In genomic region chr12:108517288-108518100, GRCh38 we compare ENCODE assay signal across 18 cellular contexts. TPM values are rescaled to one million over a fixed set of nuclear protein-coding genes. Genes with fewer than 3 reads are reported as not detected.
A peak's percentile ranks its signal among the peaks of the same experiment; 100 is the strongest.
DNase-seq lines count a peak whose midpoint lies in the region; ATAC-seq, FAIRE-seq and TF ChIP-seq lines count a peak whose summit lies in the region.
"Had no signal": no experiment of that assay in that cellular context is flagged by ENCODE, and none has a peak within 500 bp of the region (broad histone marks: within the 10 kb centered on the region; RNA-seq: fewer than 3 reads in every experiment).

No MANE protein-coding gene starts in this region.

- no peak overlapping the region for H3K18ac ChIP-seq in mesendoderm (ENCODE audit: low read length)

- H4K20me1 ChIP-seq in HepG2 (ENCODE audit: insufficient read depth, low read length) = no peaks in the 10 kb centered on the region; the same call in 1 of the 2 replicates

- H3K23ac ChIP-seq in mesendoderm (ENCODE audit: low read length) = no peak overlapping the region

- no peak overlapping the region for H4K5ac ChIP-seq in mesendoderm (ENCODE audit: low read length)

- H3K27me3 Mint-ChIP-seq in T-helper 17 cell (no peaks in the 10 kb centered on the region), type B pancreatic cell (no peaks in the 10 kb centered on the region)

- TF ChIP-seq EP300 in HepG2 (IDR thresholded peaks at IDR 0.05; ENCODE audit: low read depth in 2 of 2, low read length in 2 of 2) (no peak), HepG2 (CRISPR knock-in tag; IDR thresholded peaks at IDR 0.05; ENCODE audit: borderline replicate concordance) (no peak)

- no peak overlapping the region for H2AFZ ChIP-seq in HepG2 (ENCODE audit: low read length)
- H2AFZ ChIP-seq: PC-9 had no signal

- H2BK120ac ChIP-seq in mesendoderm (ENCODE audit: low read depth, low read length) = no peak overlapping the region

- TF ChIP-seq RAD21 in HepG2 (CRISPR knock-in tag; IDR thresholded peaks at IDR 0.05) = no peak

- H3K36me3 Mint-ChIP-seq in T-helper 17 cell (ENCODE audit: low read depth) = peaks cover 2% of the 10 kb centered on the region
- H3K36me3 Mint-ChIP-seq in type B pancreatic cell = peaks cover 22% of the 10 kb centered on the region

- H3K9me3 ChIP-seq in HepG2 (ENCODE audit: low read length) = no peaks in the 10 kb centered on the region
- H3K9me3 ChIP-seq in right lobe of liver = no peaks in the 10 kb centered on the region
- no peaks in the 10 kb centered on the region for H3K9me3 ChIP-seq in T-helper 17 cell (ENCODE audit: control insufficient read depth, low read length, poor library complexity, severe bottlenecking)

- H3K27ac Mint-ChIP-seq in T-helper 17 cell (peak overlapping the region; percentile 93), type B pancreatic cell (no peak overlapping the region)
- H3K27ac Mint-ChIP-seq: HFFc6 had no signal

- ATAC-seq in HepG2 = no peak
- no peak for ATAC-seq in right lobe of liver
- ATAC-seq in T-helper 17 cell = no peak
- ATAC-seq in HG02981 (IDR thresholded peaks at IDR 0.05; ENCODE audit: unreplicated experiment) = no peak

- no peak for FAIRE-seq in HepG2 (lab: Jason Lieb, UNC)
- FAIRE-seq: kidney had no signal

- no peak overlapping the region for H3K9ac ChIP-seq in HepG2 (ENCODE audit: insufficient read depth, low read depth, low read length)
- no peak overlapping the region for H3K9ac ChIP-seq in mesendoderm (ENCODE audit: low read length)

- no peaks in the 10 kb centered on the region for H3K79me2 ChIP-seq in HepG2 (ENCODE audit: insufficient read depth, low read length)
- H3K79me2 ChIP-seq in mesendoderm (ENCODE audit: control insufficient read depth, insufficient read depth, low read length) = no peaks in the 10 kb centered on the region

- TF ChIP-seq CTCF in HepG2 (CRISPR knock-in tag; IDR thresholded peaks at IDR 0.05) (no peak), right lobe of liver (IDR thresholded peaks at IDR 0.05) (no peak), type B pancreatic cell (conservative IDR thresholded peaks at IDR 0.05) (no peak)

- H3K4me2 ChIP-seq in HepG2 (ENCODE audit: low read depth, low read length) = no peak overlapping the region
- no peak overlapping the region for H3K4me2 ChIP-seq in mesendoderm (ENCODE audit: low read length)
- H3K4me2 ChIP-seq: PC-9 had no signal

- H3K4me3 ChIP-seq in HepG2 (replicated peaks in 1 of 3; ENCODE audit: insufficient read depth in 1 of 3, low read depth in 2 of 3, low read length in 3 of 3) = no peak overlapping the region
- H3K4me3 ChIP-seq in right lobe of liver = no peak overlapping the region
- H3K4me3 ChIP-seq in mesendoderm (ENCODE audit: low read length) = no peak overlapping the region
- H3K4me3 ChIP-seq: PC-9 had no signal

- no peak overlapping the region for H4K8ac ChIP-seq in mesendoderm (ENCODE audit: low read depth, low read length)

- H3K27me3 ChIP-seq in HepG2 (ENCODE audit: control insufficient read depth in 1 of 2, insufficient read depth in 2 of 2, low read length in 2 of 2) (no peaks in the 10 kb centered on the region), right lobe of liver (no peaks in the 10 kb centered on the region), mesendoderm (ENCODE audit: insufficient read depth, low read length, poor library complexity) (no peaks in the 10 kb centered on the region)
- H3K27me3 ChIP-seq: dorsolateral prefrontal cortex had no signal

- no TSS peak for BruUV-seq in HepG2 (replicated peaks; lab: Mats Ljungman, UMichigan)

- peaks cover 7% of the 10 kb centered on the region for H3K79me1 ChIP-seq in mesendoderm (ENCODE audit: low read length)

- peaks cover 20 to 44% of the 10 kb centered on the region in 2 experiments for H3K36me3 ChIP-seq in HepG2 (replicated peaks in 1 of 2; ENCODE audit: control insufficient read depth in 1 of 2, insufficient read depth in 2 of 2, low read length in 2 of 2)
- peaks cover 0 to 44% (median 9%) of the 10 kb centered on the region in 4 donors for H3K36me3 ChIP-seq in right lobe of liver
- peaks cover 14% of the 10 kb centered on the region for H3K36me3 ChIP-seq in mesendoderm (ENCODE audit: control insufficient read depth, insufficient read depth, low read length)

- H3K4me1 Mint-ChIP-seq in T-helper 17 cell (peaks cover 22% of the 10 kb centered on the region), type B pancreatic cell (ENCODE audit: unreplicated experiment) (no peaks in the 10 kb centered on the region)

- CTCF ChIA-PET in HepG2 (lab: Yijun Ruan, JAX; ENCODE audit: low intra/inter-chr PET ratio, low total read pairs) = no interaction called here

- 96% methylated on average over 11 of the region's 12 CpGs for WGBS in HepG2 (ENCODE audit: low lambda C conversion rate)
- WGBS in right lobe of liver (ENCODE audit: insufficient coverage, low coverage, low lambda C conversion rate, missing lambda C conversion rate) = 94% methylated on average over 3 of the region's 12 CpGs
- no CpG with 5 or more reads among the region's 12 CpGs for WGBS in mesendoderm (ENCODE audit: extremely low coverage, insufficient coverage, low lambda C conversion rate)

- peaks cover 11% of the 10 kb centered on the region for H3K4me1 ChIP-seq in HepG2 (ENCODE audit: insufficient read depth, low read length)
- H3K4me1 ChIP-seq in right lobe of liver = peaks cover 0 to 8% (median 3%) of the 10 kb centered on the region in 4 donors
- H3K4me1 ChIP-seq in mesendoderm (ENCODE audit: control insufficient read depth, low read depth, low read length) = no peaks in the 10 kb centered on the region

- TF ChIP-seq POLR2A in HepG2 (IDR thresholded peaks at IDR 0.05; ENCODE audit: insufficient read depth in 1 of 2, low read depth in 2 of 2, low read length in 2 of 2) = no peak
- TF ChIP-seq POLR2A in right lobe of liver (IDR thresholded peaks at IDR 0.05) = no peak

- in situ Hi-C loops in HepG2 (cut with HindIII; ENCODE audit: extremely low pct_ligation_motif_present, low pct_unique_long_range_greater_than_20kb) = no loop called here

- intact Hi-C loops in HepG2 (cut with micrococcal nuclease; ENCODE audit: unreplicated experiment) = no loop called here
- intact Hi-C loops in right lobe of liver (cut with DNase I) = no loop called here

- no peak overlapping the region for H2AK5ac ChIP-seq in mesendoderm (ENCODE audit: low read length)

- H2BK5ac ChIP-seq in mesendoderm (ENCODE audit: low read length) = no peak overlapping the region

- no peak overlapping the region for H3K27ac ChIP-seq in HepG2 (ENCODE audit: extremely low read length, insufficient read depth, low read length)
- no peak overlapping the region for H3K27ac ChIP-seq in right lobe of liver
- no peak overlapping the region for H3K27ac ChIP-seq in mesendoderm (ENCODE audit: low read depth, low read length)
- H3K27ac ChIP-seq: PC-9 had no signal

- H3K56ac ChIP-seq in mesendoderm (ENCODE audit: low read length) = no peak overlapping the region

- H3K4me3 Mint-ChIP-seq in T-helper 17 cell = no peak overlapping the region
- H3K4me3 Mint-ChIP-seq in type B pancreatic cell = peak overlapping the region; percentile 97
- H3K4me3 Mint-ChIP-seq: HFFc6 had no signal

- POLR2A ChIA-PET in HepG2 (lab: Yijun Ruan, JAX) = no interaction called here

- no peak overlapping the region for H2BK15ac ChIP-seq in mesendoderm (replicated peaks; ENCODE audit: low read depth)

- no peak for DNase-seq in HepG2 (ENCODE audit: low spot score)
- DNase-seq in right lobe of liver = no peak
- DNase-seq in T-helper 17 cell = no peak
- DNase-seq in mesendoderm = peak; percentile 39
- no peak for DNase-seq in type B pancreatic cell (ENCODE audit: extremely low spot score, unreplicated experiment)
- no peak for DNase-seq in AML-193 (lab: John Stamatoyannopoulos, UW)
- no peak for DNase-seq in kidney glomerular epithelial cell (lab: John Stamatoyannopoulos, UW)
- DNase-seq: activated CD4-positive, alpha-beta T cell treated with anti-CD3 and anti-CD28 coated beads, Interleukin-2, amount 50 U/mL, for 48 hours; DMS79; dorsolateral prefrontal cortex; HFFc6; kidney; MV-4-11; NCI-H2081 treated with DMSO at 0.1 percent for 48 hours; NCI-H526 treated with DMSO at 0.1 percent for 48 hours; PC-9; stimulated activated CD4-positive, alpha-beta T cell treated with anti-CD3 and anti-CD28 coated beads, Interleukin-2, amount 100 ng/mL, for 48 hours had no signal

- H3K9me3 Mint-ChIP-seq in type B pancreatic cell = no peaks in the 10 kb centered on the region
- H3K9me3 Mint-ChIP-seq: HFFc6 had no signal

- H3K4ac ChIP-seq in mesendoderm (ENCODE audit: low read depth, low read length) = no peak overlapping the region

RNA-seq across cellular contexts. Expression of gene FICD, which starts 2.4 kb away (rescaled TPM):
- total RNA-seq in HepG2 (2016; rRNA removed; fragmentation: Illumina TruSeq; extraction: Trizol) (1.1 and 3.0 TPM in 2 replicates), right lobe of liver (1 to 10 TPM; 2.8 to 8.4 (median 5.6) TPM), T-helper 17 cell (1 to 10 TPM; 4.4 to 5.1 TPM), type B pancreatic cell (ENCODE audit: low replicate concordance) (4.7 and 4.9 TPM in 2 replicates)
- 0.35 and 0.71 TPM in 2 replicates for total RNA-seq in HepG2 (2016; cell fraction: cytosol; rRNA removed; fragmentation: Illumina TruSeq; extraction: Trizol; ENCODE audit: low read depth)
- 1.1 and 2.7 TPM in 2 replicates for total RNA-seq in HepG2 (2016; cell fraction: insoluble cytoplasmic fraction; rRNA removed; fragmentation: Illumina TruSeq; extraction: Trizol)
- 0.96 and 1.4 TPM in 2 replicates for total RNA-seq in HepG2 (2016; cell fraction: membrane; rRNA removed; fragmentation: Illumina TruSeq; extraction: Trizol)
- 4.3 and 5.0 TPM in 2 replicates for total RNA-seq in HepG2 (2016; cell fraction: nucleus; rRNA removed; fragmentation: Illumina TruSeq; extraction: Trizol)
- 0.99 and 1.2 TPM in 2 replicates for polyA plus RNA-seq in HepG2 (2011; rRNA removed)
- polyA plus RNA-seq in HepG2 (2011; cell fraction: cytosol; rRNA removed) = 1.1 and 1.4 TPM in 2 replicates
- 2.7 and 3.4 TPM in 2 replicates for polyA plus RNA-seq in HepG2 (2011; cell fraction: nucleus; rRNA removed)
- polyA plus RNA-seq in HepG2 (2012) = 2.5 and 2.6 TPM in 2 replicates
- polyA plus RNA-seq in HepG2 (2016; cell fraction: cytosol; fragmentation: Illumina TruSeq; extraction: Trizol; ENCODE audit: low read depth) = 0.19 and 0.40 TPM in 2 replicates
- polyA plus RNA-seq in HepG2 (2016; cell fraction: insoluble cytoplasmic fraction; fragmentation: Illumina TruSeq; extraction: Trizol; ENCODE audit: low read depth) = 0.85 and 1.5 TPM in 2 replicates
- polyA plus RNA-seq in HepG2 (2016; cell fraction: membrane; fragmentation: Illumina TruSeq; extraction: Trizol; ENCODE audit: low read depth) = 0.32 and 0.69 TPM in 2 replicates
- 3.1 TPM in 2 replicates for polyA plus RNA-seq in HepG2 (2016; cell fraction: nucleus; fragmentation: Illumina TruSeq; extraction: Trizol; ENCODE audit: insufficient read depth, low read depth)
- polyA minus RNA-seq in HepG2 (2011; rRNA and poly(A)+ RNA removed; ENCODE audit: low replicate concordance) = 4.5 and 6.7 TPM in 2 replicates
- polyA minus RNA-seq in HepG2 (2011; cell fraction: cytosol; rRNA and poly(A)+ RNA removed) = 2.0 and 2.5 TPM in 2 replicates
- 3.1 and 4.8 TPM in 2 replicates for polyA minus RNA-seq in HepG2 (2011; cell fraction: nucleus; rRNA and poly(A)+ RNA removed)
- polyA plus RNA-seq in mesendoderm (2013, experiment 1 of 2) = 2.1 TPM
- polyA plus RNA-seq in mesendoderm (2013, experiment 2 of 2) = 2.2 TPM

RNA-seq across cellular contexts. Expression of gene SART3, which starts 43.5 kb away (rescaled TPM):
- total RNA-seq in HepG2 (2016; rRNA removed; fragmentation: Illumina TruSeq; extraction: Trizol) (60.7 and 69.9 TPM in 2 replicates), right lobe of liver (10 to 100 TPM; 13.2 to 28.4 (median 20.6) TPM), T-helper 17 cell (100 to 1,000 TPM in 1 of 2 donors, 10 to 100 TPM in 1; 85.3 to 107 TPM), type B pancreatic cell (ENCODE audit: low replicate concordance) (48.5 and 72.6 TPM in 2 replicates)
- 21.9 and 27.2 TPM in 2 replicates for total RNA-seq in HepG2 (2016; cell fraction: cytosol; rRNA removed; fragmentation: Illumina TruSeq; extraction: Trizol; ENCODE audit: low read depth)
- 55.9 and 75.2 TPM in 2 replicates for total RNA-seq in HepG2 (2016; cell fraction: insoluble cytoplasmic fraction; rRNA removed; fragmentation: Illumina TruSeq; extraction: Trizol)
- 19.7 and 22.5 TPM in 2 replicates for total RNA-seq in HepG2 (2016; cell fraction: membrane; rRNA removed; fragmentation: Illumina TruSeq; extraction: Trizol)
- total RNA-seq in HepG2 (2016; cell fraction: nucleus; rRNA removed; fragmentation: Illumina TruSeq; extraction: Trizol) = 77.0 and 82.1 TPM in 2 replicates
- polyA plus RNA-seq in HepG2 (2011; rRNA removed) = 15.3 and 16.1 TPM in 2 replicates
- polyA plus RNA-seq in HepG2 (2011; cell fraction: cytosol; rRNA removed) = 8.3 and 9.4 TPM in 2 replicates
- polyA plus RNA-seq in HepG2 (2011; cell fraction: nucleus; rRNA removed) = 27.3 and 39.2 TPM in 2 replicates
- 26.6 and 31.2 TPM in 2 replicates for polyA plus RNA-seq in HepG2 (2012)
- polyA plus RNA-seq in HepG2 (2016; cell fraction: cytosol; fragmentation: Illumina TruSeq; extraction: Trizol; ENCODE audit: low read depth) = 2.3 and 2.5 TPM in 2 replicates
- polyA plus RNA-seq in HepG2 (2016; cell fraction: insoluble cytoplasmic fraction; fragmentation: Illumina TruSeq; extraction: Trizol; ENCODE audit: low read depth) = 35.5 and 40.7 TPM in 2 replicates
- 5.1 and 6.5 TPM in 2 replicates for polyA plus RNA-seq in HepG2 (2016; cell fraction: membrane; fragmentation: Illumina TruSeq; extraction: Trizol; ENCODE audit: low read depth)
- polyA plus RNA-seq in HepG2 (2016; cell fraction: nucleus; fragmentation: Illumina TruSeq; extraction: Trizol; ENCODE audit: insufficient read depth, low read depth) = 53.6 and 61.3 TPM in 2 replicates
- polyA minus RNA-seq in HepG2 (2011; rRNA and poly(A)+ RNA removed; ENCODE audit: low replicate concordance) = 27.4 and 45.1 TPM in 2 replicates
- 11.9 and 15.4 TPM in 2 replicates for polyA minus RNA-seq in HepG2 (2011; cell fraction: cytosol; rRNA and poly(A)+ RNA removed)
- polyA minus RNA-seq in HepG2 (2011; cell fraction: nucleus; rRNA and poly(A)+ RNA removed) = 155 and 179 TPM in 2 replicates
- 44.4 TPM for polyA plus RNA-seq in mesendoderm (2013, experiment 1 of 2)
- 44.8 TPM for polyA plus RNA-seq in mesendoderm (2013, experiment 2 of 2)

RNA-seq across cellular contexts. Expression of gene ISCU, which starts 44.9 kb away (rescaled TPM):
- total RNA-seq in HepG2 (2016; rRNA removed; fragmentation: Illumina TruSeq; extraction: Trizol) = 107 and 131 TPM in 2 replicates
- 132 and 143 TPM in 2 replicates for total RNA-seq in HepG2 (2016; cell fraction: cytosol; rRNA removed; fragmentation: Illumina TruSeq; extraction: Trizol; ENCODE audit: low read depth)
- total RNA-seq in HepG2 (2016; cell fraction: insoluble cytoplasmic fraction; rRNA removed; fragmentation: Illumina TruSeq; extraction: Trizol) = 110 and 134 TPM in 2 replicates
- 177 and 190 TPM in 2 replicates for total RNA-seq in HepG2 (2016; cell fraction: membrane; rRNA removed; fragmentation: Illumina TruSeq; extraction: Trizol)
- 57.1 and 61.7 TPM in 2 replicates for total RNA-seq in HepG2 (2016; cell fraction: nucleus; rRNA removed; fragmentation: Illumina TruSeq; extraction: Trizol)
- polyA plus RNA-seq in HepG2 (2011; rRNA removed) = 85.9 and 94.4 TPM in 2 replicates
- 52.6 and 73.1 TPM in 2 replicates for polyA plus RNA-seq in HepG2 (2011; cell fraction: cytosol; rRNA removed)
- 109 and 121 TPM in 2 replicates for polyA plus RNA-seq in HepG2 (2011; cell fraction: nucleus; rRNA removed)
- 68.8 and 75.6 TPM in 2 replicates for polyA plus RNA-seq in HepG2 (2012)
- polyA plus RNA-seq in HepG2 (2016; cell fraction: cytosol; fragmentation: Illumina TruSeq; extraction: Trizol; ENCODE audit: low read depth) = 179 and 208 TPM in 2 replicates
- polyA plus RNA-seq in HepG2 (2016; cell fraction: insoluble cytoplasmic fraction; fragmentation: Illumina TruSeq; extraction: Trizol; ENCODE audit: low read depth) = 160 and 163 TPM in 2 replicates
- polyA plus RNA-seq in HepG2 (2016; cell fraction: membrane; fragmentation: Illumina TruSeq; extraction: Trizol; ENCODE audit: low read depth) = 188 and 198 TPM in 2 replicates
- polyA plus RNA-seq in HepG2 (2016; cell fraction: nucleus; fragmentation: Illumina TruSeq; extraction: Trizol; ENCODE audit: insufficient read depth, low read depth) = 121 and 125 TPM in 2 replicates
- 27.0 and 56.6 TPM in 2 replicates for polyA minus RNA-seq in HepG2 (2011; rRNA and poly(A)+ RNA removed; ENCODE audit: low replicate concordance)
- polyA minus RNA-seq in HepG2 (2011; cell fraction: cytosol; rRNA and poly(A)+ RNA removed) = 22.4 and 23.6 TPM in 2 replicates
- polyA minus RNA-seq in HepG2 (2011; cell fraction: nucleus; rRNA and poly(A)+ RNA removed) = 41.3 and 43.5 TPM in 2 replicates
- 10 to 100 TPM; 36.7 to 81.8 (median 58.4) TPM for total RNA-seq in right lobe of liver
- 100 to 1,000 TPM; 139 to 177 TPM for total RNA-seq in T-helper 17 cell
- polyA plus RNA-seq in mesendoderm (2013, experiment 1 of 2) = 67.0 TPM
- polyA plus RNA-seq in mesendoderm (2013, experiment 2 of 2) = 63.2 TPM
- 78.9 and 106 TPM in 2 replicates for total RNA-seq in type B pancreatic cell (ENCODE audit: low replicate concordance)
